ENCODE assay signal across 10 cellular contexts in genomic region chr17:50893183-50893993, GRCh38. TPM values are rescaled to one million over a fixed set of nuclear protein-coding genes. Genes with fewer than 3 reads are reported as not detected.
DNase-seq lines count a peak whose midpoint lies in the region; ATAC-seq and TF ChIP-seq lines count a peak whose summit lies in the region.
"Had no signal": no experiment of that assay in that cellular context is flagged by ENCODE, and none has a peak within 500 bp of the region (broad histone marks: within the 10 kb centered on the region; RNA-seq: fewer than 3 reads in every experiment).

No MANE protein-coding gene starts in this region.

- peaks cover 44% of the 10 kb centered on the region for H3K4me1 Mint-ChIP-seq in nephron progenitor cell

- H3K36me3 Mint-ChIP-seq in nephron progenitor cell (ENCODE audit: low read depth): no peaks in the 10 kb centered on the region

- DNase-seq in AG10803 (ENCODE audit: low read depth) (peak; percentile 31), NT2/D1 (ENCODE audit: low read depth, low spot score) (no peak), nephron progenitor cell (peak; percentile 51), RPMI8226 (no peak), NCI-H1436 treated with DMSO at 0.1 percent for 48 hours (lab: John Stamatoyannopoulos, UW) (no peak)
- DNase-seq: stimulated activated CD4-positive, alpha-beta T cell treated with anti-CD3 and anti-CD28 coated beads, Interleukin-4, amount 100 ng/mL, for 1 hour had no signal

- peak overlapping the region; percentile 42 for H3K4me3 Mint-ChIP-seq in nephron progenitor cell

- ATAC-seq in esophagus mucosa (peak; percentile 79), GM21619 (IDR thresholded peaks at IDR 0.05; ENCODE audit: unreplicated experiment) (no peak), GM19351 (IDR thresholded peaks at IDR 0.05; ENCODE audit: unreplicated experiment) (no peak)

- peak overlapping the region; percentile 91 for H3K27ac Mint-ChIP-seq in nephron progenitor cell

- peak overlapping the region; percentile 2 for H3K9ac ChIP-seq in NT2/D1 (ENCODE audit: insufficient read length, low read depth)

- H3K27me3 Mint-ChIP-seq in nephron progenitor cell (ENCODE audit: low read depth, poor library complexity): peaks cover 5% of the 10 kb centered on the region

- H3K9me3 Mint-ChIP-seq in nephron progenitor cell: no peaks in the 10 kb centered on the region

- TF ChIP-seq CTCF in AG10803 (conservative IDR thresholded peaks at IDR 0.05; ENCODE audit: low read length): no peak
- TF ChIP-seq CTCF in nephron progenitor cell (IDR thresholded peaks at IDR 0.05): no peak

- peaks cover 7% of the 10 kb centered on the region for H3K4me1 ChIP-seq in NT2/D1 (ENCODE audit: insufficient read depth, insufficient read length)

- H3K4me3 ChIP-seq in AG10803 (ENCODE audit: low read length) (no peak overlapping the region), NT2/D1 (ENCODE audit: insufficient read length, low read depth) (no peak overlapping the region)

- H3K9me3 ChIP-seq in NT2/D1 (ENCODE audit: insufficient read depth, low read length): no peaks in the 10 kb centered on the region

- no peaks in the 10 kb centered on the region for H3K27me3 ChIP-seq in NT2/D1 (ENCODE audit: insufficient read depth, insufficient read length)

- H3K36me3 ChIP-seq in NT2/D1 (ENCODE audit: insufficient read depth, insufficient read length, low read length): no peaks in the 10 kb centered on the region

RNA-seq across cellular contexts. Expression of gene TOB1, which starts 27.2 kb away (rescaled TPM):
- total RNA-seq in esophagus mucosa: 60.8 TPM

RNA-seq across cellular contexts. Expression of gene WFIKKN2, which starts 58.0 kb away (rescaled TPM):
- total RNA-seq in esophagus mucosa: not detected
- total RNA-seq: glomerular endothelial cell had no signal

Comparison
In these comparisons a context has a peak if more than half of its experiments do, and no peak if none do; other contexts are left out.
1. DNase-seq: peak in AG10803 (single experiment) and nephron progenitor cell (single experiment); none in NT2/D1 (single experiment), RPMI8226 (single experiment) and NCI-H1436 treated with DMSO at 0.1 percent for 48 hours (single experiment).